Comparison of ENCODE assay signal across 17 cellular contexts in the genomic region with DNA sequence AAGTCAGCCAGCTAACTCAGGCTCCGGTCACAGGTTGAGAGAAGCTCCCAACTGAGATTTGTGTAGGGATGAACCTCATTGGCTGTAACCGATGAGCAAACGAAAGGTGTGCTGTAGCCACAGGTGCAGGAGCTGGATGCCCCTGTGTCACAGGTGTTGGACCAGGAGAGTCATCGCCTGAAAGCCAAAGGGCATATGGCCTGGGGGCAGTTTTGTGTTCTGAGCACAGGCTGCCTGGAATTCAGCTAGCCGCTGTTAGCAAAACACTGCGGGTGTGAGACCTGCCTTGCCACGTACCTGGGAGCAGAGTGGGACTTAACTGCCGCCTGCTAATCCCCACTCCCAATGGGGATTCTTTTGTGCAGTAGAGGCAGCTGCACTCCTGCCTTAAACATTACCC. TPM values are rescaled to one million over a fixed set of nuclear protein-coding genes. Genes with fewer than 3 reads are reported as not detected.
DNase-seq lines count a peak whose midpoint lies in the region; ATAC-seq and TF ChIP-seq lines count a peak whose summit lies in the region.
"Had no signal": no experiment of that assay in that cellular context is flagged by ENCODE, and none has a peak within 500 bp of the region (broad histone marks: within the 10 kb centered on the region; RNA-seq: fewer than 3 reads in every experiment).

No MANE protein-coding gene starts in this region.

- no peak overlapping the region for H3K4me3 ChIP-seq in AG04450 (ENCODE audit: low read depth, low read length)
- H3K4me3 ChIP-seq in mesenchymal stem cell (ENCODE audit: insufficient read depth in 1 of 2, low read depth in 1 of 2, low read length in 2 of 2) = no peak overlapping the region
- H3K4me3 ChIP-seq in lower leg skin (ENCODE audit: low read depth, poor library complexity, severe bottlenecking) = no peak overlapping the region
- H3K4me3 ChIP-seq: A549, HAP-1 had no signal

- H3K79me1 ChIP-seq in mesenchymal stem cell (replicated peaks; ENCODE audit: low read length, poor library complexity, severe bottlenecking) = peaks cover 25% of the 10 kb centered on the region

- peaks cover 4% of the 10 kb centered on the region for H3K4me1 ChIP-seq in mesenchymal stem cell (ENCODE audit: control insufficient read depth, insufficient read depth, low read depth, low read length)
- H3K4me1 ChIP-seq: A549, HAP-1 had no signal

- POLR2A ChIA-PET in AG04450 (lab: Yijun Ruan, JAX) = no interaction called here

- H3K4ac ChIP-seq in mesenchymal stem cell (ENCODE audit: low read depth in 1 of 2, low read length in 2 of 2) = peak overlapping the region in 1 of 2 experiments; percentile 53

- peaks cover 10 to 16% of the 10 kb centered on the region in 2 experiments for H3K36me3 ChIP-seq in mesenchymal stem cell (ENCODE audit: control insufficient read depth in 1 of 2, insufficient read depth in 2 of 2, low read depth in 1 of 2, low read length in 2 of 2)
- H3K36me3 ChIP-seq: HAP-1 had no signal

- peak overlapping the region; percentile 49 for H3K27ac Mint-ChIP-seq in activated T-helper 17 cell treated with anti-CD3 and anti-CD28 coated beads, Interleukin-2, amount 50 U/mL, for 72 hours
- H3K27ac Mint-ChIP-seq in nephron progenitor cell = no peak overlapping the region
- H3K27ac Mint-ChIP-seq: CD8-positive, alpha-beta T cell had no signal

- peak overlapping the region; percentile 7 for H4K8ac ChIP-seq in mesenchymal stem cell (ENCODE audit: low read length)

- H3K9ac ChIP-seq in mesenchymal stem cell (ENCODE audit: low read length) = no peak overlapping the region

- H3K9me3 ChIP-seq in AG04450 (ENCODE audit: control insufficient read depth, insufficient read depth, low read length) (peaks cover 7% of the 10 kb centered on the region), mesenchymal stem cell (ENCODE audit: control insufficient read depth, low read length) (peaks cover 22% of the 10 kb centered on the region)

- H2AFZ ChIP-seq in mesenchymal stem cell (ENCODE audit: low read depth, low read length) = no peak overlapping the region

- peak overlapping the region; percentile 1 for H4K91ac ChIP-seq in mesenchymal stem cell (ENCODE audit: low read length)

- H3K23ac ChIP-seq in mesenchymal stem cell (ENCODE audit: low read length in 2 of 2) = no peak overlapping the region

- peaks cover 5% of the 10 kb centered on the region for H3K9me3 Mint-ChIP-seq in activated T-helper 17 cell treated with anti-CD3 and anti-CD28 coated beads, Interleukin-2, amount 50 U/mL, for 72 hours
- H3K9me3 Mint-ChIP-seq in nephron progenitor cell = peaks cover 60% of the 10 kb centered on the region

- no peak overlapping the region for H2BK12ac ChIP-seq in mesenchymal stem cell (ENCODE audit: low read length in 2 of 2)

- no peak for ATAC-seq in activated T-helper 17 cell treated with anti-CD3 and anti-CD28 coated beads, Interleukin-2, amount 50 U/mL, for 72 hours (replicated peaks)
- ATAC-seq in HG03039 (IDR thresholded peaks at IDR 0.05; ENCODE audit: unreplicated experiment) = no peak
- ATAC-seq: A549; CD8-positive, alpha-beta T cell had no signal

- peaks cover 16% of the 10 kb centered on the region for H3K4me1 Mint-ChIP-seq in activated T-helper 17 cell treated with anti-CD3 and anti-CD28 coated beads, Interleukin-2, amount 50 U/mL, for 72 hours
- no peaks in the 10 kb centered on the region for H3K4me1 Mint-ChIP-seq in nephron progenitor cell
- H3K4me1 Mint-ChIP-seq: CD14-positive monocyte had no signal

- H3K14ac ChIP-seq in mesenchymal stem cell (ENCODE audit: low read length in 2 of 2) = peak overlapping the region in 1 of 2 experiments; percentile 31

- TF ChIP-seq CTCF in AG04450 (IDR thresholded peaks at IDR 0.05; ENCODE audit: low read depth, low read length) (no peak), lower leg skin (IDR thresholded peaks at IDR 0.05) (no peak), nephron progenitor cell (IDR thresholded peaks at IDR 0.05) (no peak)

- no peak overlapping the region for H2BK5ac ChIP-seq in mesenchymal stem cell (ENCODE audit: low read depth, low read length, poor library complexity, severe bottlenecking)

- H3K27me3 ChIP-seq in AG04450 (ENCODE audit: control insufficient read depth, insufficient read depth, low read length) = no peaks in the 10 kb centered on the region
- no peaks in the 10 kb centered on the region for H3K27me3 ChIP-seq in mesenchymal stem cell (ENCODE audit: control insufficient read depth in 1 of 2, insufficient read depth in 1 of 2, low read length in 2 of 2)

- peak overlapping the region in 1 of 2 experiments; percentile 5 for H3K18ac ChIP-seq in mesenchymal stem cell (ENCODE audit: low read depth in 1 of 2, low read length in 2 of 2)

- intact Hi-C loops in lower leg skin (cut with DNase I; ENCODE audit: low total_unique reads) = no loop called here

- H2BK120ac ChIP-seq in mesenchymal stem cell (ENCODE audit: low read depth, low read length) = no peak overlapping the region

- H3K27me3 Mint-ChIP-seq in activated T-helper 17 cell treated with anti-CD3 and anti-CD28 coated beads, Interleukin-2, amount 50 U/mL, for 72 hours = no peaks in the 10 kb centered on the region
- no peaks in the 10 kb centered on the region for H3K27me3 Mint-ChIP-seq in nephron progenitor cell (ENCODE audit: low read depth, poor library complexity)

- H2BK15ac ChIP-seq in mesenchymal stem cell (ENCODE audit: low read depth, poor library complexity, severe bottlenecking) = no peak overlapping the region

- H3K4me2 ChIP-seq in mesenchymal stem cell (ENCODE audit: low read length, poor library complexity, severe bottlenecking) = no peak overlapping the region
- H3K4me2 ChIP-seq: A549 had no signal

- DNase-seq in AG04450 (ENCODE audit: low read depth, low spot score) (no peak), ELF-1 (ENCODE audit: low read depth, low spot score) (peak; percentile 20), mesenchymal stem cell (no peak), lower leg skin (ENCODE audit: low spot score in 2 of 2) (no peak), nephron progenitor cell (no peak), SIG-M5 (lab: John Stamatoyannopoulos, UW) (no peak)
- DNase-seq: CD8-positive, alpha-beta T cell; COR-L47; DMS153; DMS79 treated with DMSO at 0.1 percent for 48 hours; GDM1 had no signal

- TF ChIP-seq POLR2A in lower leg skin (IDR thresholded peaks at IDR 0.05) = no peak

- 99% methylated on average over 8 of the region's 8 CpGs for WGBS in mesenchymal stem cell
- 95 to 97% methylated on average over 5 to 8 of the region's 8 CpGs for WGBS in lower leg skin, 2 donors

- H3K36me3 Mint-ChIP-seq in activated T-helper 17 cell treated with anti-CD3 and anti-CD28 coated beads, Interleukin-2, amount 50 U/mL, for 72 hours (ENCODE audit: low read depth) = peaks cover 17% of the 10 kb centered on the region
- H3K36me3 Mint-ChIP-seq in nephron progenitor cell (ENCODE audit: low read depth) = peaks cover 63% of the 10 kb centered on the region

- H3K27ac ChIP-seq in AG04450 (ENCODE audit: low read depth, low read length) = peak overlapping the region; percentile 47
- no peak overlapping the region for H3K27ac ChIP-seq in mesenchymal stem cell (ENCODE audit: low read length, poor library complexity, severe bottlenecking)
- H3K27ac ChIP-seq: A549, HL-60 had no signal

- no peak overlapping the region for H2AK5ac ChIP-seq in mesenchymal stem cell (ENCODE audit: low read length, severe bottlenecking)

- H3K4me3 Mint-ChIP-seq in activated T-helper 17 cell treated with anti-CD3 and anti-CD28 coated beads, Interleukin-2, amount 50 U/mL, for 72 hours = no peak overlapping the region
- no peak overlapping the region for H3K4me3 Mint-ChIP-seq in nephron progenitor cell
- H3K4me3 Mint-ChIP-seq: CD14-positive monocyte; CD8-positive, alpha-beta T cell had no signal

- CTCF ChIA-PET in AG04450 (lab: Charles Lee) = no interaction called here

RNA-seq across cellular contexts. Expression of a gene that starts 55.3 kb away (rescaled TPM):
- 108 and 147 TPM in 2 replicates for polyA plus RNA-seq in AG04450 (2011; rRNA removed)
- polyA minus RNA-seq in AG04450 (2011; rRNA and poly(A)+ RNA removed) = 62.8 and 126 TPM in 2 replicates
- total RNA-seq in activated T-helper 17 cell treated with anti-CD3 and anti-CD28 coated beads, Interleukin-2, amount 50 U/mL, for 72 hours = 10 to 100 TPM; 64.3 to 76.9 TPM
- 22.7 TPM for polyA plus RNA-seq in mesenchymal stem cell (2013, experiment 1 of 2)
- 25.2 TPM for polyA plus RNA-seq in mesenchymal stem cell (2013, experiment 2 of 2)
- 10 to 100 TPM; 50.4 to 71.6 (median 57.3) TPM for total RNA-seq in lower leg skin
